ENCODE assay signal across 8 cellular contexts in the genomic region with DNA sequence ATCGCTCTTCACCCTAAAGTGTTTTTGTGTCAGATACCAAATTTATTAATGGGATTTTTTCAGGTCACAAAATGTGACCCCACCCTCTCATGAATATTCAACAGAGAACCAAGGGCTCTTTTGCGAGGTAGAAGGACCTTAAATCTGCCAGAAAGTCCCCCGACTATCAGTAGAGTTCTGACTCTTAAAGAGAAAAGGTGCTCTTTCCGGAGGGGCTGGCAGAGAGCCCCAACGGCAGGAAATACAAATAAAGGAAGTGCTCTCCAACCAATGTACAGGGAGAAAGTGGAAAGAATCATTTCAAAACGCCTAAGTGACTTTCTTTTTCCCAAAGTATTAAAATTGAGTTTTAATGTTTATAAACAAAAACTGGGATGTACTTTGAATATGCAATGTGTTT.
DNase-seq lines count a peak whose midpoint lies in the region; ATAC-seq and TF ChIP-seq lines count a peak whose summit lies in the region.

No MANE protein-coding gene starts in this region.

- no peak overlapping the region for H4K8ac ChIP-seq in neuronal stem cell (ENCODE audit: low read depth, low read length)

- BruUV-seq in mammary epithelial cell (replicated peaks; lab: Mats Ljungman, UMichigan): no TSS peak

- peaks cover 2% of the 10 kb centered on the region for H3K79me1 ChIP-seq in neuronal stem cell (ENCODE audit: low read depth, low read length)

- H2BK12ac ChIP-seq in neuronal stem cell (ENCODE audit: low read length): no peak overlapping the region

- H3K9me3 ChIP-seq in DND-41 (ENCODE audit: insufficient read depth, low read length, severe bottlenecking) (no peaks in the 10 kb centered on the region), mammary epithelial cell (replicated peaks; ENCODE audit: insufficient read depth, low read length) (no peaks in the 10 kb centered on the region), neuronal stem cell (replicated peaks in 1 of 2; ENCODE audit: control insufficient read depth in 2 of 2, insufficient read depth in 1 of 2, low read depth in 1 of 2, low read length in 2 of 2) (no peaks in the 10 kb centered on the region)

- peak overlapping the region in 1 of 2 experiments; percentile 63; a peak in 2 of 4 replicates for H3K4me3 ChIP-seq in DND-41 (ENCODE audit: low read depth in 1 of 2, low read length in 2 of 2)
- peak overlapping the region; percentile 25 to 83 (median 70) for H3K4me3 ChIP-seq in mammary epithelial cell (replicated peaks in 1 of 3; ENCODE audit: insufficient read depth in 1 of 3, low read depth in 2 of 3, low read length in 3 of 3)
- H3K4me3 ChIP-seq in neuronal stem cell (ENCODE audit: low read length in 2 of 2): peak overlapping the region in 1 of 2 donors; percentile 60

- H3K79me2 ChIP-seq in DND-41 (ENCODE audit: insufficient read depth, low read length): peaks cover 60% of the 10 kb centered on the region
- H3K79me2 ChIP-seq in mammary epithelial cell (ENCODE audit: insufficient read depth, low read length): peaks cover 55% of the 10 kb centered on the region

- no peak overlapping the region for H2BK120ac ChIP-seq in neuronal stem cell (ENCODE audit: low read depth, low read length)

- H2AFZ ChIP-seq in DND-41 (ENCODE audit: low read depth, low read length) (no peak overlapping the region), mammary epithelial cell (ENCODE audit: low read depth, low read length) (peak overlapping the region; percentile 31), neuronal stem cell (ENCODE audit: low read length) (no peak overlapping the region)

- H2AK5ac ChIP-seq in neuronal stem cell (ENCODE audit: low read depth, low read length): no peak overlapping the region

- no peak overlapping the region for H3K18ac ChIP-seq in neuronal stem cell (ENCODE audit: low read length)

- in situ Hi-C loops in mammary epithelial cell (cut with MboI; ENCODE audit: low sequenced_read_pairs in 2 of 2): loop anchor here (10.0 to 25.0 kb wide), 3 partner anchors 352 to 521 kb away; partner anchors contain the start of gene FOXP1 (in 2 of the 2)
- in situ Hi-C loops in G401 (cut with HindIII; ENCODE audit: low sequenced_read_pairs): no loop called here

- no peak overlapping the region for H3K4ac ChIP-seq in neuronal stem cell (ENCODE audit: low read length)

- DNase-seq in DND-41: peak; percentile 65
- DNase-seq in NCI-H226: peak; percentile 29
- DNase-seq in mammary epithelial cell: peak; percentile 41
- DNase-seq in neuronal stem cell (ENCODE audit: low spot score): no peak
- DNase-seq in NCI-H2081 treated with DMSO at 0.1 percent for 48 hours (lab: John Stamatoyannopoulos, UW): no peak
- DNase-seq in DMS79 (lab: John Stamatoyannopoulos, UW): no peak
- DNase-seq in G401 (ENCODE audit: low spot score): no peak

- no peaks in the 10 kb centered on the region for H3K36me3 ChIP-seq in DND-41 (ENCODE audit: insufficient read depth, low read length)
- H3K36me3 ChIP-seq in mammary epithelial cell (ENCODE audit: insufficient read depth, low read length): no peaks in the 10 kb centered on the region
- H3K36me3 ChIP-seq in neuronal stem cell (replicated peaks in 1 of 2; ENCODE audit: control insufficient read depth in 2 of 2, insufficient read depth in 2 of 2, low read length in 2 of 2): no peaks in the 10 kb centered on the region

- dilution Hi-C loops in mammary epithelial cell (cut with HindIII; ENCODE audit: low sequenced_read_pairs): no loop called here

- H3K4me2 ChIP-seq in DND-41 (ENCODE audit: insufficient read depth, low read length) (peak overlapping the region; percentile 79), mammary epithelial cell (ENCODE audit: insufficient read depth, low read depth, low read length) (peak overlapping the region; percentile 78), neuronal stem cell (ENCODE audit: insufficient read depth, low read length, poor library complexity, severe bottlenecking) (peak overlapping the region; percentile 47)

- intact Hi-C loops in mammary epithelial cell (cut with micrococcal nuclease): loop anchor here (1.0 to 5.0 kb wide), 2 partner anchors 446 to 520 kb away; no protein-coding TSS in a partner anchor

- CTCF ChIA-PET in mammary epithelial cell (lab: Charles Lee; ENCODE audit: low non-redundant PET): no interaction called here

- H2BK5ac ChIP-seq in neuronal stem cell (ENCODE audit: low read length): no peak overlapping the region

- 3% methylated on average over 6 of the region's 6 CpGs for WGBS in mammary epithelial cell (ENCODE audit: low coverage, missing lambda C conversion rate)
- no CpG with 5 or more reads among the region's 6 CpGs for WGBS in neuronal stem cell (ENCODE audit: extremely low coverage in 2 of 2, insufficient read length in 2 of 2, insufficient replicate concordance in 1 of 2), 2 donors

- ATAC-seq in DND-41 (ENCODE audit: insufficient read depth, low read depth): peak; percentile 41
- no peak for ATAC-seq in GM18858 (IDR thresholded peaks at IDR 0.05; ENCODE audit: unreplicated experiment)

- H3K27me3 ChIP-seq in DND-41 (ENCODE audit: insufficient read depth, low read length, poor library complexity): no peaks in the 10 kb centered on the region
- H3K27me3 ChIP-seq in mammary epithelial cell (ENCODE audit: insufficient read depth, low read length): no peaks in the 10 kb centered on the region
- H3K27me3 ChIP-seq in neuronal stem cell (ENCODE audit: control insufficient read depth in 3 of 3, insufficient read depth in 3 of 3, low read depth in 1 of 3, low read length in 3 of 3): no peaks in the 10 kb centered on the region

- H3K9ac ChIP-seq in DND-41 (ENCODE audit: low read depth, low read length) (peak overlapping the region; percentile 72), mammary epithelial cell (ENCODE audit: insufficient read depth, low read length) (peak overlapping the region; percentile 96), neuronal stem cell (ENCODE audit: low read depth, low read length, poor library complexity) (no peak overlapping the region)

- H3K23ac ChIP-seq in neuronal stem cell (ENCODE audit: low read depth, low read length, poor library complexity): no peak overlapping the region

- H3K4me1 ChIP-seq in DND-41 (ENCODE audit: insufficient read depth, low read length) (peaks cover 74% of the 10 kb centered on the region), mammary epithelial cell (ENCODE audit: insufficient read depth, low read length) (peaks cover 68% of the 10 kb centered on the region), neuronal stem cell (ENCODE audit: control insufficient read depth in 2 of 2, insufficient read depth in 1 of 2, low read depth in 1 of 2, low read length in 2 of 2) (peaks cover 21 to 24% of the 10 kb centered on the region in 2 donors)

- no peak overlapping the region for H4K91ac ChIP-seq in neuronal stem cell (ENCODE audit: low read depth, low read length, poor library complexity)

- peaks cover 61% of the 10 kb centered on the region for H4K20me1 ChIP-seq in DND-41 (ENCODE audit: insufficient read depth, low read length)
- no peaks in the 10 kb centered on the region for H4K20me1 ChIP-seq in mammary epithelial cell (ENCODE audit: insufficient read depth, low read length)

- H3K27ac ChIP-seq in DND-41 (ENCODE audit: low read length): peak overlapping the region; percentile 70
- H3K27ac ChIP-seq in mammary epithelial cell (ENCODE audit: insufficient read depth, low read depth, low read length): peak overlapping the region; percentile 94
- no peak overlapping the region for H3K27ac ChIP-seq in neuronal stem cell (replicated peaks; ENCODE audit: low read length)

- H3K14ac ChIP-seq in neuronal stem cell (ENCODE audit: low read length): no peak overlapping the region

- TF ChIP-seq CTCF in DND-41 (IDR thresholded peaks at IDR 0.05; ENCODE audit: borderline replicate concordance, extremely low read depth, low read length, poor library complexity, severe bottlenecking): no peak
- no peak for TF ChIP-seq CTCF in mammary epithelial cell (conservative IDR thresholded peaks at IDR 0.05 in 1 of 2, IDR thresholded peaks at IDR 0.05 in 1 of 2; ENCODE audit: extremely low read depth in 1 of 2, insufficient read depth in 1 of 2, low read depth in 1 of 2, low read length in 2 of 2)

- no peak overlapping the region for H2BK15ac ChIP-seq in neuronal stem cell (ENCODE audit: low read length)

Comparison
In these comparisons a context has a peak if more than half of its experiments do, and no peak if none do; other contexts are left out.
1. DNase-seq: peak in DND-41 (single experiment), NCI-H226 (single experiment) and mammary epithelial cell (single experiment); none in neuronal stem cell (single experiment), NCI-H2081 treated with DMSO at 0.1 percent for 48 hours (single experiment), DMS79 (single experiment) and G401 (single experiment).
2. Peak in every context shown above with its lines, with median percentiles within 50 percentile points of each other: H3K4me2 ChIP-seq.